Comparison of ENCODE assay signal across 20 cellular contexts in the genomic region with DNA sequence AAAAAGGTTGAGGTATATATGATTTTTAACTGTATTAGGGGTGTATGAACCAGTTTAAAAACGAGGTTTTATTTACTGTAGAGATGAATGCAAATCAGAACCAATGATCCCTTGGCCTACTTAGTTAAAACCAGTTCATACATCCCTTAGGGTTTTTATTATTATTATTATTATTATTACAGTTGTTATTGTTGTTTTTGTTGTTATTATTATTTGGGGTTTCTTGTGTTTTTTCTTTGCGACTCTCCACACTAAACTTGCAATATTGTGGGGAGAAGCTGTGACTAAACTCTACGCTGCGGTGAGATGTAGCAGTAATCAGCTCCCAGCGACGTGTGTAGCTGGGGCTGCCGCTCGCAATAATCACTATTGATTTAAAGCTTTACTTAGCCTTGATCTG.
A peak's percentile ranks its signal among the peaks of the same experiment; 100 is the strongest.
DNase-seq lines count a peak whose midpoint lies in the region; ATAC-seq and TF ChIP-seq lines count a peak whose summit lies in the region.
"Had no signal": no experiment of that assay in that cellular context is flagged by ENCODE, and none has a peak within 500 bp of the region (broad histone marks: within the 10 kb centered on the region; RNA-seq: fewer than 3 reads in every experiment).

No MANE protein-coding gene starts in this region.

- no peak overlapping the region for H3K4me3 Mint-ChIP-seq in dendritic cell treated with granulocyte-macrophage colony-stimulating factor and Interleukin-4, amounts not matched to agents 40 ng/mL and 50 ng/mL, for 4 days
- H3K4me3 Mint-ChIP-seq in GM23338 = no peak overlapping the region
- H3K4me3 Mint-ChIP-seq: CD4-positive, alpha-beta memory T cell had no signal

- H4K20me1 ChIP-seq in GM23338 (replicated peaks; ENCODE audit: insufficient read depth) = no peaks in the 10 kb centered on the region

- H3F3A ChIP-seq in GM23338 (replicated peaks; ENCODE audit: low read depth) = no peaks in the 10 kb centered on the region

- peak overlapping the region; percentile 94 for H3K27ac Mint-ChIP-seq in dendritic cell treated with granulocyte-macrophage colony-stimulating factor and Interleukin-4, amounts not matched to agents 40 ng/mL and 50 ng/mL, for 4 days
- H3K27ac Mint-ChIP-seq in GM23338 = no peak overlapping the region

- no peak for TF ChIP-seq CTCF in HEK293 (tag by site-specific recombination; IDR thresholded peaks at IDR 0.05)
- TF ChIP-seq CTCF in GM23338 (conservative IDR thresholded peaks at IDR 0.05; ENCODE audit: low read depth in 2 of 2) = no peak

- intact Hi-C loops in dendritic cell treated with granulocyte-macrophage colony-stimulating factor and Interleukin-4, amounts not matched to agents 40 ng/mL and 50 ng/mL, for 4 days (cut with micrococcal nuclease) = no loop called here

- no peak for DNase-seq in SK-N-MC (ENCODE audit: low read depth, low spot score)
- no peak for DNase-seq in activated gamma-delta T cell (lab: John Stamatoyannopoulos, UW)
- no peak for DNase-seq in NCI-H1417 (lab: John Stamatoyannopoulos, UW)
- no peak for DNase-seq in GM23338 (ENCODE audit: low spot score)
- no peak for DNase-seq in COLO668 (lab: John Stamatoyannopoulos, UW; ENCODE audit: unreplicated experiment)
- DNase-seq: 8988T; ACHN; AML-193; C1 segment of cervical spinal cord; Caco-2; CD4-positive, alpha-beta memory T cell; DMS153; EL; GDM1; GOT3 had no signal

- peaks cover 56% of the 10 kb centered on the region for H3K36me3 Mint-ChIP-seq in dendritic cell treated with granulocyte-macrophage colony-stimulating factor and Interleukin-4, amounts not matched to agents 40 ng/mL and 50 ng/mL, for 4 days (ENCODE audit: low read depth)
- H3K36me3 Mint-ChIP-seq in GM23338 (ENCODE audit: low read depth) = peaks cover 17% of the 10 kb centered on the region; the same call in 2 of the 3 replicates

- no peaks in the 10 kb centered on the region for H3K27me3 ChIP-seq in GM23338 (ENCODE audit: insufficient read depth)

- no peak overlapping the region for H3K9ac ChIP-seq in SK-N-MC (ENCODE audit: insufficient read length)

- no peaks in the 10 kb centered on the region for H3K79me2 ChIP-seq in GM23338 (replicated peaks; ENCODE audit: insufficient read depth)

- H3K9me2 ChIP-seq in GM23338 (ENCODE audit: insufficient read depth) = no peaks in the 10 kb centered on the region

- H3K36me3 ChIP-seq in HEK293 (ENCODE audit: control insufficient read depth in 2 of 2, insufficient read depth in 1 of 2, low read length in 2 of 2) (peaks cover 5 to 54% of the 10 kb centered on the region in 2 experiments; a peak in 2 of 3 replicates), SK-N-MC (ENCODE audit: insufficient read depth, low read length) (peaks cover 64% of the 10 kb centered on the region), GM23338 (ENCODE audit: insufficient read depth) (no peaks in the 10 kb centered on the region)

- H3K27me3 Mint-ChIP-seq in dendritic cell treated with granulocyte-macrophage colony-stimulating factor and Interleukin-4, amounts not matched to agents 40 ng/mL and 50 ng/mL, for 4 days = no peaks in the 10 kb centered on the region
- peaks cover 9% of the 10 kb centered on the region for H3K27me3 Mint-ChIP-seq in GM23338 (ENCODE audit: insufficient read depth, low read depth, poor library complexity)
- H3K27me3 Mint-ChIP-seq: CD4-positive, alpha-beta memory T cell had no signal

- no peak overlapping the region for H3K27ac ChIP-seq in HEK293 (ENCODE audit: extremely low read depth, low read depth, low read length)
- 0 out of 2 replicates have a peak overlapping the region, but pooled peaks have one; percentile 6 for H3K27ac ChIP-seq in SK-N-MC
- no peak overlapping the region for H3K27ac ChIP-seq in GM23338 (ENCODE audit: low read depth)
- H3K27ac ChIP-seq: A549 had no signal

- H3K4me3 ChIP-seq in HEK293 (ENCODE audit: low read depth, low read length) = no peak overlapping the region
- no peak overlapping the region for H3K4me3 ChIP-seq in SK-N-MC
- H3K4me3 ChIP-seq in GM23338 = no peak overlapping the region
- H3K4me3 ChIP-seq: A549, GM12878, HAP-1 had no signal

- no peak overlapping the region for H2AFZ ChIP-seq in GM23338

- POLR2A ChIA-PET in HEK293 (lab: Yijun Ruan, JAX) = interaction anchor here (0.6 kb wide), 1 partner anchor 143 kb away, joined by 3 read pairs; no protein-coding TSS in a partner anchor

- H3K4me2 ChIP-seq in GM23338 = no peak overlapping the region
- H3K4me2 ChIP-seq: A549 had no signal

- H3K9me3 ChIP-seq in HEK293 (ENCODE audit: control insufficient read depth, insufficient read depth, low read depth, low read length) = no peaks in the 10 kb centered on the region
- no peaks in the 10 kb centered on the region for H3K9me3 ChIP-seq in SK-N-MC (ENCODE audit: low read depth, low read length)
- H3K9me3 ChIP-seq: HAP-1 had no signal

- H3K9me3 Mint-ChIP-seq in dendritic cell treated with granulocyte-macrophage colony-stimulating factor and Interleukin-4, amounts not matched to agents 40 ng/mL and 50 ng/mL, for 4 days = no peaks in the 10 kb centered on the region
- peaks cover 9% of the 10 kb centered on the region; the same call in 2 of the 3 replicates for H3K9me3 Mint-ChIP-seq in GM23338

- peaks cover 75% of the 10 kb centered on the region for H3K4me1 Mint-ChIP-seq in dendritic cell treated with granulocyte-macrophage colony-stimulating factor and Interleukin-4, amounts not matched to agents 40 ng/mL and 50 ng/mL, for 4 days (ENCODE audit: low read depth)
- no peaks in the 10 kb centered on the region for H3K4me1 Mint-ChIP-seq in GM23338

- CTCF ChIA-PET in HEK293 (lab: Yijun Ruan, JAX) = interaction anchor here (0.7 to 5.7 kb wide), 7 partner anchors 7 to 576 kb away, joined by 3 to 41 read pairs (median 4); no protein-coding TSS in a partner anchor

- ATAC-seq in GM23338 = no peak
- ATAC-seq: A549, GM12878 had no signal

- no peaks in the 10 kb centered on the region for H3K4me1 ChIP-seq in HEK293 (ENCODE audit: control insufficient read depth, insufficient read depth, low read length)
- no peaks in the 10 kb centered on the region for H3K4me1 ChIP-seq in GM23338 (ENCODE audit: insufficient read depth)
- H3K4me1 ChIP-seq: A549, Caco-2, HAP-1 had no signal

TF ChIP-seq in HEK293, 187 proteins besides CTCF, POLR2A, EP300 and RAD21:
- TF ChIP-seq, protein P1, sequence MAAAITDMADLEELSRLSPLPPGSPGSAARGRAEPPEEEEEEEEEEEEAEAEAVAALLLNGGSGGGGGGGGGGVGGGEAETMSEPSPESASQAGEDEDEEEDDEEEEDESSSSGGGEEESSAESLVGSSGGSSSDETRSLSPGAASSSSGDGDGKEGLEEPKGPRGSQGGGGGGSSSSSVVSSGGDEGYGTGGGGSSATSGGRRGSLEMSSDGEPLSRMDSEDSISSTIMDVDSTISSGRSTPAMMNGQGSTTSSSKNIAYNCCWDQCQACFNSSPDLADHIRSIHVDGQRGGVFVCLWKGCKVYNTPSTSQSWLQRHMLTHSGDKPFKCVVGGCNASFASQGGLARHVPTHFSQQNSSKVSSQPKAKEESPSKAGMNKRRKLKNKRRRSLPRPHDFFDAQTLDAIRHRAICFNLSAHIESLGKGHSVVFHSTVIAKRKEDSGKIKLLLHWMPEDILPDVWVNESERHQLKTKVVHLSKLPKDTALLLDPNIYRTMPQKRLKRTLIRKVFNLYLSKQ (tag by site-specific recombination; IDR thresholded peaks at IDR 0.05; ENCODE audit: borderline replicate concordance) = no peak
- no peak for TF ChIP-seq ZNF521 (tag by site-specific recombination; IDR thresholded peaks at IDR 0.05)
- no peak for TF ChIP-seq ZNF423 (tag by site-specific recombination; IDR thresholded peaks at IDR 0.05)
- TF ChIP-seq REPIN1 (tag by site-specific recombination; IDR thresholded peaks at IDR 0.05; ENCODE audit: low read depth) = peak; percentile 95; the same call in 1 of the 2 replicates
- no peak for TF ChIP-seq ZNF239 (tag by site-specific recombination; IDR thresholded peaks at IDR 0.05)
- TF ChIP-seq ZNF221 (tag by site-specific recombination; IDR thresholded peaks at IDR 0.05; ENCODE audit: borderline replicate concordance) = no peak
- TF ChIP-seq SETDB1 (IDR thresholded peaks at IDR 0.05; ENCODE audit: insufficient read length, low read length) = no peak
- no peak for TF ChIP-seq ZSCAN16 (tag by site-specific recombination; IDR thresholded peaks at IDR 0.05)

TF ChIP-seq in GM23338, 12 proteins besides CTCF, POLR2A, EP300 and RAD21 (continues in another document):
- TF ChIP-seq CREB1 (CRISPR knock-in tag; IDR thresholded peaks at IDR 0.05; ENCODE audit: low read depth) = no peak
- no peak for TF ChIP-seq JUNB (IDR thresholded peaks at IDR 0.05; ENCODE audit: unreplicated experiment)
- TF ChIP-seq ZNF114 (CRISPR knock-in tag; IDR thresholded peaks at IDR 0.05) = no peak
- TF ChIP-seq STAT1 (IDR thresholded peaks at IDR 0.05; ENCODE audit: unreplicated experiment) = no peak
- TF ChIP-seq, protein P2, sequence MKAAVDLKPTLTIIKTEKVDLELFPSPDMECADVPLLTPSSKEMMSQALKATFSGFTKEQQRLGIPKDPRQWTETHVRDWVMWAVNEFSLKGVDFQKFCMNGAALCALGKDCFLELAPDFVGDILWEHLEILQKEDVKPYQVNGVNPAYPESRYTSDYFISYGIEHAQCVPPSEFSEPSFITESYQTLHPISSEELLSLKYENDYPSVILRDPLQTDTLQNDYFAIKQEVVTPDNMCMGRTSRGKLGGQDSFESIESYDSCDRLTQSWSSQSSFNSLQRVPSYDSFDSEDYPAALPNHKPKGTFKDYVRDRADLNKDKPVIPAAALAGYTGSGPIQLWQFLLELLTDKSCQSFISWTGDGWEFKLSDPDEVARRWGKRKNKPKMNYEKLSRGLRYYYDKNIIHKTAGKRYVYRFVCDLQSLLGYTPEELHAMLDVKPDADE (IDR thresholded peaks at IDR 0.05) = no peak
- no peak for TF ChIP-seq POLR2AphosphoS5 (IDR thresholded peaks at IDR 0.05; ENCODE audit: low read depth)
- no peak for TF ChIP-seq NANOG (IDR thresholded peaks at IDR 0.05; ENCODE audit: borderline replicate concordance)
- TF ChIP-seq EZH2phosphoT487 (IDR thresholded peaks at IDR 0.05; ENCODE audit: unreplicated experiment) = no peak
- TF ChIP-seq ZNF331 (CRISPR knock-in tag; IDR thresholded peaks at IDR 0.05; ENCODE audit: low read depth) = no peak
- no peak for TF ChIP-seq EZH2 (IDR thresholded peaks at IDR 0.05; ENCODE audit: low read depth, unreplicated experiment)
